ENCODE assay signal across 10 cellular contexts in genomic region chr2:64838817-64839216, GRCh38.
DNase-seq lines count a peak whose midpoint lies in the region; ATAC-seq, FAIRE-seq and TF ChIP-seq lines count a peak whose summit lies in the region.
"Had no signal": no experiment of that assay in that cellular context is flagged by ENCODE, and none has a peak within 500 bp of the region (broad histone marks: within the 10 kb centered on the region; RNA-seq: fewer than 3 reads in every experiment).

No MANE protein-coding gene starts in this region.

- ATAC-seq in GM21381 (IDR thresholded peaks at IDR 0.05; ENCODE audit: unreplicated experiment), result no peak

- DNase-seq in EL (peak; percentile 97), RCC 7860 (ENCODE audit: low spot score) (peak; percentile 99), fibroblast of mammary gland (ENCODE audit: low read depth) (peak; percentile 98), skeletal muscle cell (ENCODE audit: low read depth) (peak; percentile 87), NAMALWA (ENCODE audit: low spot score) (no peak)
- no peak for DNase-seq in stimulated activated naive CD4-positive, alpha-beta T cell (lab: John Stamatoyannopoulos, UW)
- no peak for DNase-seq in activated CD8-positive, alpha-beta memory T cell treated with anti-CD3 and anti-CD28 coated beads, Interleukin-2, amount 50 U/mL, for 4 hours
- DNase-seq: effector CD8-positive, alpha-beta T cell; OCI-M1 had no signal

- peak; percentile 84 for FAIRE-seq in RCC 7860 (lab: Jason Lieb, UNC)

- no peak overlapping the region for H3K4me3 ChIP-seq in fibroblast of mammary gland (ENCODE audit: control insufficient read depth, low read depth, low read length)
- H3K4me3 ChIP-seq in skeletal muscle cell (ENCODE audit: low read depth, low read length), result no peak overlapping the region

- no peak for TF ChIP-seq CTCF in fibroblast of mammary gland (conservative IDR thresholded peaks at IDR 0.05; ENCODE audit: control insufficient read depth, insufficient read depth, low read depth, low read length)

Comparison
In these comparisons a context has a peak if more than half of its experiments do, and no peak if none do; other contexts are left out.
1. DNase-seq: peak in EL (single experiment), RCC 7860 (single experiment), fibroblast of mammary gland (single experiment) and skeletal muscle cell (single experiment); none in stimulated activated naive CD4-positive, alpha-beta T cell (0 of 6), NAMALWA (single experiment) and activated CD8-positive, alpha-beta memory T cell treated with anti-CD3 and anti-CD28 coated beads, Interleukin-2, amount 50 U/mL, for 4 hours (single experiment).